20 cellular contexts compared by ENCODE assay signal in the genomic region with DNA sequence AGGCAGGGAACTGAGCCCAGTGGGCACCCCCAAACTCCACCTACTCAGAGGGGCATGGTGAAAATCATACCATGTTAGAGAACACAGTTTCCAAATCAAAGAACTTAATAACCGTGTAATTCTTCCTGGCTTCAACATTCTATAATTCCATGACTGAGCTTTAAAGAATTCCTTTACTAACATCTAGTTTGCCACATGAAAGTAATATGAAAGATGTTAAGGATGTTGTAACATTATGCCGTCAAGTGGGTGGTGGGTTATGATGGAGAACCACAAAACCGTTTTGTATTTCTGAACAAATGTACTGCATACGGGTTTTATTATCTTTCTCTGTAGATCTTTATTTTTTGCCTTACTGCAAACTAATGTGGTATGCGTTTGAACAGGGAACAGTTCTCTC.
DNase-seq lines count a peak whose midpoint lies in the region; ATAC-seq and TF ChIP-seq lines count a peak whose summit lies in the region.
"Had no signal": no experiment of that assay in that cellular context is flagged by ENCODE, and none has a peak within 500 bp of the region (broad histone marks: within the 10 kb centered on the region; RNA-seq: fewer than 3 reads in every experiment).

No MANE protein-coding gene starts in this region.

- H3K27ac ChIP-seq in SK-N-SH (ENCODE audit: low read depth in 2 of 2, low read length in 1 of 2) (peak overlapping the region; percentile 23 to 60; a peak in 3 of 4 replicates), SJCRH30 (peak overlapping the region; percentile 35), substantia nigra (ENCODE audit: low read depth, low read length, poor library complexity, severe bottlenecking) (no peak overlapping the region)
- H3K27ac ChIP-seq: 22Rv1, BLaER1 had no signal

- H3K9me2 ChIP-seq in SK-N-SH, result no peaks in the 10 kb centered on the region

- POLR2A ChIA-PET in SK-N-SH (lab: Yijun Ruan, JAX), result no interaction called here

- no peaks in the 10 kb centered on the region for H3K9me3 ChIP-seq in SK-N-SH
- no peaks in the 10 kb centered on the region for H3K9me3 ChIP-seq in SJCRH30 (replicated peaks)
- H3K9me3 ChIP-seq: BLaER1 had no signal

- no peak for ATAC-seq in SK-N-SH treated with all-trans-retinoic acid at 6 μM for 48 hours

- no peak overlapping the region for H3K4me2 ChIP-seq in SK-N-SH
- H3K4me2 ChIP-seq: BLaER1 had no signal

- DNase-seq in SK-N-SH (no peak), SJCRH30 (peak; percentile 27 to 68), dedifferentiated amniotic fluid mesenchymal stem cell (ENCODE audit: extremely low spot score) (peak; percentile 60), substantia nigra (lab: John Stamatoyannopoulos, UW) (no peak), NCI-H69 (lab: John Stamatoyannopoulos, UW) (no peak), ecto neural progenitor cell (ENCODE audit: low spot score) (no peak), nucleus accumbens (lab: John Stamatoyannopoulos, UW) (no peak)
- DNase-seq: CD8-positive, alpha-beta memory T cell; DND-41; GF-D8; H7; Kasumi-1; NCI-H1105 treated with DMSO at 0.1 percent for 48 hours; NCI-H187 treated with DMSO at 0.1 percent for 48 hours; NCI-H526 treated with DMSO at 0.1 percent for 48 hours; RPMI8226; SIG-M5 had no signal

- no peaks in the 10 kb centered on the region for H3K27me3 ChIP-seq in SK-N-SH (ENCODE audit: insufficient read depth)
- H3K27me3 ChIP-seq in SJCRH30, result no peaks in the 10 kb centered on the region
- H3K27me3 ChIP-seq: BLaER1 had no signal

- no peak for TF ChIP-seq CTCF in SK-N-SH (IDR thresholded peaks at IDR 0.05)

- no peak for TF ChIP-seq RAD21 in SK-N-SH (IDR thresholded peaks at IDR 0.05; ENCODE audit: low read length)

- H4K20me1 ChIP-seq in SK-N-SH (ENCODE audit: insufficient read depth), result no peaks in the 10 kb centered on the region
- H4K20me1 ChIP-seq: BLaER1 had no signal

- peaks cover 0 to 6% of the 10 kb centered on the region in 2 experiments; a peak in 3 of 4 replicates for H3K4me1 ChIP-seq in SK-N-SH (ENCODE audit: control insufficient read depth in 1 of 2, insufficient read depth in 2 of 2, low read depth in 1 of 2, low read length in 1 of 2)
- peaks cover 35% of the 10 kb centered on the region for H3K4me1 ChIP-seq in SJCRH30

- CTCF ChIA-PET in SK-N-SH (lab: Yijun Ruan, JAX), result no interaction called here

- H3K4me3 ChIP-seq in SK-N-SH (ENCODE audit: low read depth in 2 of 2, low read length in 1 of 2) (no peak overlapping the region), SJCRH30 (no peak overlapping the region)
- H3K4me3 ChIP-seq: BLaER1 had no signal

- H2AFZ ChIP-seq in SK-N-SH (ENCODE audit: low read depth), result no peak overlapping the region

- H3K79me2 ChIP-seq in SK-N-SH (ENCODE audit: insufficient read depth), result peaks cover 9% of the 10 kb centered on the region; the same call in 1 of the 2 replicates

- H3K36me3 ChIP-seq in SK-N-SH (replicated peaks in 1 of 2; ENCODE audit: control insufficient read depth in 1 of 2, insufficient read depth in 2 of 2, low read length in 1 of 2) (no peaks in the 10 kb centered on the region), SJCRH30 (no peaks in the 10 kb centered on the region)
- H3K36me3 ChIP-seq: BLaER1 had no signal

- 49% methylated on average over 5 of the region's 5 CpGs for WGBS in SK-N-SH (ENCODE audit: low lambda C conversion rate)

- peaks cover 30% of the 10 kb centered on the region for H3F3A ChIP-seq in SK-N-SH (replicated peaks; ENCODE audit: insufficient read depth)

- no peak overlapping the region for H3K9ac ChIP-seq in SK-N-SH
- H3K9ac ChIP-seq: BLaER1 had no signal

- TF ChIP-seq EP300 in SK-N-SH (IDR thresholded peaks at IDR 0.05; ENCODE audit: borderline replicate concordance in 1 of 2, low read depth in 1 of 2, low read length in 1 of 2), result no peak

TF ChIP-seq in SK-N-SH, 30 proteins besides CTCF, POLR2A, EP300 and RAD21 (continues in another document):
- TF ChIP-seq, protein P1, sequence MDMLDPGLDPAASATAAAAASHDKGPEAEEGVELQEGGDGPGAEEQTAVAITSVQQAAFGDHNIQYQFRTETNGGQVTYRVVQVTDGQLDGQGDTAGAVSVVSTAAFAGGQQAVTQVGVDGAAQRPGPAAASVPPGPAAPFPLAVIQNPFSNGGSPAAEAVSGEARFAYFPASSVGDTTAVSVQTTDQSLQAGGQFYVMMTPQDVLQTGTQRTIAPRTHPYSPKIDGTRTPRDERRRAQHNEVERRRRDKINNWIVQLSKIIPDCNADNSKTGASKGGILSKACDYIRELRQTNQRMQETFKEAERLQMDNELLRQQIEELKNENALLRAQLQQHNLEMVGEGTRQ (IDR thresholded peaks at IDR 0.05; ENCODE audit: borderline replicate concordance, low read depth, low read length), result no peak
- no peak for TF ChIP-seq NRF1 (IDR thresholded peaks at IDR 0.05; ENCODE audit: low read depth, low read length)
- no peak for TF ChIP-seq ELF1 (IDR thresholded peaks at IDR 0.05)
- no peak for TF ChIP-seq JUND (IDR thresholded peaks at IDR 0.05)
- no peak for TF ChIP-seq GABPA (IDR thresholded peaks at IDR 0.05; ENCODE audit: low read depth)
- no peak for TF ChIP-seq RFX5 (IDR thresholded peaks at IDR 0.05; ENCODE audit: low read length)
- TF ChIP-seq, protein P2, sequence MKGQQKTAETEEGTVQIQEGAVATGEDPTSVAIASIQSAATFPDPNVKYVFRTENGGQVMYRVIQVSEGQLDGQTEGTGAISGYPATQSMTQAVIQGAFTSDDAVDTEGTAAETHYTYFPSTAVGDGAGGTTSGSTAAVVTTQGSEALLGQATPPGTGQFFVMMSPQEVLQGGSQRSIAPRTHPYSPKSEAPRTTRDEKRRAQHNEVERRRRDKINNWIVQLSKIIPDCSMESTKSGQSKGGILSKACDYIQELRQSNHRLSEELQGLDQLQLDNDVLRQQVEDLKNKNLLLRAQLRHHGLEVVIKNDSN (IDR thresholded peaks at IDR 0.05; ENCODE audit: borderline replicate concordance, low read depth), result no peak
- TF ChIP-seq MEF2A (IDR thresholded peaks at IDR 0.05; ENCODE audit: borderline replicate concordance, low read depth), result no peak

TF ChIP-seq in SK-N-SH treated with all-trans-retinoic acid at 6 μM for 48 hours, 23 proteins besides CTCF, POLR2A, EP300 and RAD21:
- TF ChIP-seq, protein P3, sequence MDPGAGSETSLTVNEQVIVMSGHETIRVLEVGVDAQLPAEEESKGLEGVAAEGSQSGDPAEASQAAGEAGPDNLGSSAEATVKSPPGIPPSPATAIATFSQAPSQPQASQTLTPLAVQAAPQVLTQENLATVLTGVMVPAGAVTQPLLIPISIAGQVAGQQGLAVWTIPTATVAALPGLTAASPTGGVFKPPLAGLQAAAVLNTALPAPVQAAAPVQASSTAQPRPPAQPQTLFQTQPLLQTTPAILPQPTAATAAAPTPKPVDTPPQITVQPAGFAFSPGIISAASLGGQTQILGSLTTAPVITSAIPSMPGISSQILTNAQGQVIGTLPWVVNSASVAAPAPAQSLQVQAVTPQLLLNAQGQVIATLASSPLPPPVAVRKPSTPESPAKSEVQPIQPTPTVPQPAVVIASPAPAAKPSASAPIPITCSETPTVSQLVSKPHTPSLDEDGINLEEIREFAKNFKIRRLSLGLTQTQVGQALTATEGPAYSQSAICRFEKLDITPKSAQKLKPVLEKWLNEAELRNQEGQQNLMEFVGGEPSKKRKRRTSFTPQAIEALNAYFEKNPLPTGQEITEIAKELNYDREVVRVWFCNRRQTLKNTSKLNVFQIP (CRISPR knock-in tag; IDR thresholded peaks at IDR 0.05; ENCODE audit: borderline replicate concordance, low read depth), result no peak
- no peak for TF ChIP-seq BACH2 (CRISPR knock-in tag; IDR thresholded peaks at IDR 0.05; ENCODE audit: borderline replicate concordance)
- no peak for TF ChIP-seq TCF4 (CRISPR knock-in tag; IDR thresholded peaks at IDR 0.05; ENCODE audit: borderline replicate concordance)
- no peak for TF ChIP-seq ISL1 (CRISPR knock-in tag; IDR thresholded peaks at IDR 0.05)
- TF ChIP-seq ZC3H10 (CRISPR knock-in tag; IDR thresholded peaks at IDR 0.05), result no peak
- TF ChIP-seq, protein P4, sequence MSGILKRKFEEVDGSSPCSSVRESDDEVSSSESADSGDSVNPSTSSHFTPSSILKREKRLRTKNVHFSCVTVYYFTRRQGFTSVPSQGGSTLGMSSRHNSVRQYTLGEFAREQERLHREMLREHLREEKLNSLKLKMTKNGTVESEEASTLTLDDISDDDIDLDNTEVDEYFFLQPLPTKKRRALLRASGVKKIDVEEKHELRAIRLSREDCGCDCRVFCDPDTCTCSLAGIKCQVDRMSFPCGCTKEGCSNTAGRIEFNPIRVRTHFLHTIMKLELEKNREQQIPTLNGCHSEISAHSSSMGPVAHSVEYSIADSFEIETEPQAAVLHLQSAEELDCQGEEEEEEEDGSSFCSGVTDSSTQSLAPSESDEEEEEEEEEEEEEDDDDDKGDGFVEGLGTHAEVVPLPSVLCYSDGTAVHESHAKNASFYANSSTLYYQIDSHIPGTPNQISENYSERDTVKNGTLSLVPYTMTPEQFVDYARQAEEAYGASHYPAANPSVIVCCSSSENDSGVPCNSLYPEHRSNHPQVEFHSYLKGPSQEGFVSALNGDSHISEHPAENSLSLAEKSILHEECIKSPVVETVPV (CRISPR knock-in tag; IDR thresholded peaks at IDR 0.05), result no peak
- no peak for TF ChIP-seq ZNF70 (CRISPR knock-in tag; IDR thresholded peaks at IDR 0.05)
- TF ChIP-seq, protein P5, sequence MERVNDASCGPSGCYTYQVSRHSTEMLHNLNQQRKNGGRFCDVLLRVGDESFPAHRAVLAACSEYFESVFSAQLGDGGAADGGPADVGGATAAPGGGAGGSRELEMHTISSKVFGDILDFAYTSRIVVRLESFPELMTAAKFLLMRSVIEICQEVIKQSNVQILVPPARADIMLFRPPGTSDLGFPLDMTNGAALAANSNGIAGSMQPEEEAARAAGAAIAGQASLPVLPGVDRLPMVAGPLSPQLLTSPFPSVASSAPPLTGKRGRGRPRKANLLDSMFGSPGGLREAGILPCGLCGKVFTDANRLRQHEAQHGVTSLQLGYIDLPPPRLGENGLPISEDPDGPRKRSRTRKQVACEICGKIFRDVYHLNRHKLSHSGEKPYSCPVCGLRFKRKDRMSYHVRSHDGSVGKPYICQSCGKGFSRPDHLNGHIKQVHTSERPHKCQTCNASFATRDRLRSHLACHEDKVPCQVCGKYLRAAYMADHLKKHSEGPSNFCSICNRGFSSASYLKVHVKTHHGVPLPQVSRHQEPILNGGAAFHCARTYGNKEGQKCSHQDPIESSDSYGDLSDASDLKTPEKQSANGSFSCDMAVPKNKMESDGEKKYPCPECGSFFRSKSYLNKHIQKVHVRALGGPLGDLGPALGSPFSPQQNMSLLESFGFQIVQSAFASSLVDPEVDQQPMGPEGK (CRISPR knock-in tag; IDR thresholded peaks at IDR 0.05; ENCODE audit: borderline replicate concordance), result no peak

Comparison
In these comparisons a context has a peak if more than half of its experiments do, and no peak if none do; other contexts are left out.
1. DNase-seq: peak in SJCRH30 (2 of 2) and dedifferentiated amniotic fluid mesenchymal stem cell (single experiment); none in SK-N-SH (single experiment), substantia nigra (0 of 49), NCI-H69 (single experiment), ecto neural progenitor cell (single experiment) and nucleus accumbens (0 of 56).